1 cellular context compared by ENCODE assay signal in genomic region chr20:32278199-32278643, GRCh38.
TF ChIP-seq lines count a peak whose summit lies in the region.

No MANE protein-coding gene starts in this region.

TF ChIP-seq in GM12878, 131 proteins besides CTCF, POLR2A, EP300 and RAD21 (continued from another document):
- TF ChIP-seq RELB (IDR thresholded peaks at IDR 0.05; ENCODE audit: low read depth), result 0 out of 2 replicates have a peak, but pooled peaks have one; percentile 27
- TF ChIP-seq ATF7 (IDR thresholded peaks at IDR 0.05; ENCODE audit: low read depth), result peak; percentile 51; the same call in 1 of the 2 replicates
- TF ChIP-seq MTA2 (IDR thresholded peaks at IDR 0.05; ENCODE audit: low read depth), result peak; percentile 61
- TF ChIP-seq ESRRA (IDR thresholded peaks at IDR 0.05; ENCODE audit: low read length), result no peak
- TF ChIP-seq POU2F2 (IDR thresholded peaks at IDR 0.05; ENCODE audit: borderline replicate concordance, low read depth, low read length), result peak; percentile 45; the same call in 1 of the 3 replicates
- TF ChIP-seq ZNF274 (IDR thresholded peaks at IDR 0.05; ENCODE audit: insufficient read depth, insufficient read length), result no peak
- TF ChIP-seq SUPT20H (IDR thresholded peaks at IDR 0.05; ENCODE audit: borderline replicate concordance, control insufficient read depth, low read depth, low read length), result no peak
- TF ChIP-seq PKNOX1 (IDR thresholded peaks at IDR 0.05), result no peak
- TF ChIP-seq SKIL (IDR thresholded peaks at IDR 0.05; ENCODE audit: low read depth, poor library complexity, severe bottlenecking), result peak; percentile 24
- no peak for TF ChIP-seq NR2C1 (IDR thresholded peaks at IDR 0.05)
- TF ChIP-seq ZBTB40 (IDR thresholded peaks at IDR 0.05; ENCODE audit: borderline replicate concordance), result no peak
- no peak for TF ChIP-seq TBL1XR1 (IDR thresholded peaks at IDR 0.05; ENCODE audit: low read depth, low read length)
- TF ChIP-seq SRF (IDR thresholded peaks at IDR 0.05; ENCODE audit: low read depth in 2 of 2, low read length in 2 of 2), result no peak
- peak; percentile 76 to 78 for TF ChIP-seq IKZF2 (IDR thresholded peaks at IDR 0.05)
- no peak for TF ChIP-seq CBX3 (IDR thresholded peaks at IDR 0.05; ENCODE audit: borderline replicate concordance, low read depth)
- 0 out of 2 replicates have a peak, but pooled peaks have one; percentile 26 for TF ChIP-seq FOXM1 (IDR thresholded peaks at IDR 0.05; ENCODE audit: low read depth, low read length)
- peak; percentile 96 for TF ChIP-seq IRF4 (IDR thresholded peaks at IDR 0.05; ENCODE audit: low read depth, low read length)
- no peak for TF ChIP-seq TAF1 (IDR thresholded peaks at IDR 0.05; ENCODE audit: borderline replicate concordance, low read depth, low read length)
- peak; percentile 62 for TF ChIP-seq BCL11A (IDR thresholded peaks at IDR 0.05; ENCODE audit: low read depth, low read length)
- peak; percentile 26; the same call in 1 of the 2 replicates for TF ChIP-seq NR2F1 (conservative IDR thresholded peaks at IDR 0.05)
- TF ChIP-seq GABPA (IDR thresholded peaks at IDR 0.05; ENCODE audit: low read depth), result 0 out of 2 replicates have a peak, but pooled peaks have one; percentile 17
- TF ChIP-seq FOS (IDR thresholded peaks at IDR 0.05; ENCODE audit: borderline replicate concordance, extremely low read depth, insufficient read length), result no peak
- TF ChIP-seq CEBPZ (IDR thresholded peaks at IDR 0.05; ENCODE audit: low read depth, low read length), result no peak
- TF ChIP-seq ATF2 (IDR thresholded peaks at IDR 0.05; ENCODE audit: low read length), result peak; percentile 53; the same call in 1 of the 2 replicates
- TF ChIP-seq JUNB (IDR thresholded peaks at IDR 0.05), result peak; percentile 87
- TF ChIP-seq RFX5 (IDR thresholded peaks at IDR 0.05; ENCODE audit: low read depth, low read length), result no peak
- no peak for TF ChIP-seq HDGF (IDR thresholded peaks at IDR 0.05)
TF ChIP-seq in GM12878: peak in this region for 24.
